ENCODE assay signal across 9 cellular contexts in genomic region chr5:37838933-37839341, GRCh38. TPM values are rescaled to one million over a fixed set of nuclear protein-coding genes. Genes with fewer than 3 reads are reported as not detected.
DNase-seq lines count a peak whose midpoint lies in the region; ATAC-seq and TF ChIP-seq lines count a peak whose summit lies in the region.
"Had no signal": no experiment of that assay in that cellular context is flagged by ENCODE, and none has a peak within 500 bp of the region (broad histone marks: within the 10 kb centered on the region; RNA-seq: fewer than 3 reads in every experiment).

No MANE protein-coding gene starts in this region.

- peaks cover 14 to 34% (median 29%) of the 10 kb centered on the region in 7 donors for H3K4me1 Mint-ChIP-seq in naive thymus-derived CD4-positive, alpha-beta T cell

- POLR2A ChIA-PET in AG04449 (lab: Yijun Ruan, JAX): interaction anchor here (0.8 to 2.4 kb wide), 9 partner anchors 9 to 460 kb away, joined by 3 to 10 read pairs (median 4); partner anchors contain the start of gene WDR70
- POLR2A ChIA-PET in naive thymus-derived CD4-positive, alpha-beta T cell (lab: Charles Lee): no interaction called here

- peaks cover 72 to 87% (median 77%) of the 10 kb centered on the region in 5 donors for H3K27me3 Mint-ChIP-seq in naive thymus-derived CD4-positive, alpha-beta T cell

- H3K4me3 ChIP-seq in AG04449 (ENCODE audit: low read depth, low read length): peak overlapping the region; percentile 68
- H3K4me3 ChIP-seq in duodenal mucosa (ENCODE audit: low read depth in 1 of 2, low read length in 2 of 2): peak overlapping the region; percentile 31 to 65
- no peak overlapping the region for H3K4me3 ChIP-seq in naive thymus-derived CD4-positive, alpha-beta T cell (ENCODE audit: low read length)

- H3K4me3 Mint-ChIP-seq in naive thymus-derived CD4-positive, alpha-beta T cell: peak overlapping the region in 8 of 10 donors; percentile 21 to 77 (median 58)

- H3K36me3 ChIP-seq in duodenal mucosa (ENCODE audit: control insufficient read depth in 1 of 2, insufficient read depth in 2 of 2, low read length in 2 of 2): no peaks in the 10 kb centered on the region
- no peaks in the 10 kb centered on the region for H3K36me3 ChIP-seq in naive thymus-derived CD4-positive, alpha-beta T cell (ENCODE audit: control insufficient read depth in 2 of 3, insufficient read depth in 3 of 3, low read length in 3 of 3)

- H3K9me3 ChIP-seq in duodenal mucosa (ENCODE audit: control insufficient read depth in 1 of 2, low read length in 2 of 2): no peaks in the 10 kb centered on the region
- no peaks in the 10 kb centered on the region for H3K9me3 ChIP-seq in naive thymus-derived CD4-positive, alpha-beta T cell (ENCODE audit: control insufficient read depth in 2 of 3, low read length in 3 of 3)

- intact Hi-C loops in naive thymus-derived CD4-positive, alpha-beta T cell (cut with micrococcal nuclease): loop anchor here (2.0 to 10.0 kb wide), 2 partner anchors 354 to 424 kb away; no protein-coding TSS in a partner anchor

- peak overlapping the region; percentile 12 to 41 for H3K9ac ChIP-seq in duodenal mucosa (ENCODE audit: low read depth in 1 of 2, low read length in 2 of 2)

- DNase-seq in AG04449 (ENCODE audit: low read depth, low spot score) (no peak), GM20000 (ENCODE audit: low spot score) (peak; percentile 34), foreskin melanocyte (no peak)
- no peak for DNase-seq in naive thymus-derived CD4-positive, alpha-beta T cell
- no peak for DNase-seq in stimulated activated CD4-positive, alpha-beta T cell treated with anti-CD3 and anti-CD28 coated beads, Interleukin-4, amount 100 ng/mL, for 4 hours
- DNase-seq: activated naive CD4-positive, alpha-beta T cell treated with Interleukin-2 at 50 U/mL for 16 hours had no signal

- peaks cover 0 to 4% (median 0%) of the 10 kb centered on the region in 5 donors for H3K36me3 Mint-ChIP-seq in naive thymus-derived CD4-positive, alpha-beta T cell

- TF ChIP-seq CTCF in AG04449 (IDR thresholded peaks at IDR 0.05; ENCODE audit: insufficient read depth, low read length, missing control alignments): no peak
- no peak for TF ChIP-seq CTCF in GM20000 (IDR thresholded peaks at IDR 0.05; ENCODE audit: extremely low read depth, missing control alignments)

- H3K9me3 Mint-ChIP-seq in naive thymus-derived CD4-positive, alpha-beta T cell: peaks cover 0 to 8% (median 0%) of the 10 kb centered on the region in 11 donors

- H3K27ac Mint-ChIP-seq in naive thymus-derived CD4-positive, alpha-beta T cell: peak overlapping the region in 1 of 9 donors; percentile 29

- ATAC-seq in naive thymus-derived CD4-positive, alpha-beta T cell: no peak
- no peak for ATAC-seq in HG02610 (IDR thresholded peaks at IDR 0.05; ENCODE audit: unreplicated experiment)
- no peak for ATAC-seq in HG03039 (IDR thresholded peaks at IDR 0.05; ENCODE audit: unreplicated experiment)

- CTCF ChIA-PET in AG04449 (lab: Yijun Ruan, JAX): interaction anchor here (0.7 to 2.4 kb wide), 11 partner anchors 9 to 427 kb away, joined by 3 to 36 read pairs (median 4); no protein-coding TSS in a partner anchor
- CTCF ChIA-PET in naive thymus-derived CD4-positive, alpha-beta T cell (lab: Charles Lee): no interaction called here

- no peak overlapping the region for H3K27ac ChIP-seq in duodenal mucosa (ENCODE audit: low read depth, low read length)
- H3K27ac ChIP-seq in naive thymus-derived CD4-positive, alpha-beta T cell (ENCODE audit: low read depth, low read length): no peak overlapping the region

- peaks cover 72 to 78% of the 10 kb centered on the region in 2 donors for H3K27me3 ChIP-seq in duodenal mucosa (ENCODE audit: control insufficient read depth in 1 of 2, insufficient read depth in 2 of 2, low read length in 2 of 2)
- H3K27me3 ChIP-seq in naive thymus-derived CD4-positive, alpha-beta T cell (ENCODE audit: control insufficient read depth in 2 of 2, insufficient read depth in 2 of 2, low read length in 2 of 2): peaks cover 5 to 7% of the 10 kb centered on the region in 2 donors

- H3K4me1 ChIP-seq in duodenal mucosa (ENCODE audit: control insufficient read depth in 1 of 2, insufficient read depth in 2 of 2, low read length in 2 of 2): peaks cover 0 to 19% of the 10 kb centered on the region in 2 donors
- peaks cover 0 to 4% of the 10 kb centered on the region in 2 donors for H3K4me1 ChIP-seq in naive thymus-derived CD4-positive, alpha-beta T cell (ENCODE audit: control insufficient read depth in 2 of 2, insufficient read depth in 2 of 2, low read length in 2 of 2)

RNA-seq across cellular contexts. Expression of gene GDNF, which starts 0.9 kb away (rescaled TPM):
- total RNA-seq in naive thymus-derived CD4-positive, alpha-beta T cell: not detected
- polyA plus RNA-seq in naive thymus-derived CD4-positive, alpha-beta T cell: not detected
